11 cellular contexts compared by ENCODE assay signal in the genomic region with DNA sequence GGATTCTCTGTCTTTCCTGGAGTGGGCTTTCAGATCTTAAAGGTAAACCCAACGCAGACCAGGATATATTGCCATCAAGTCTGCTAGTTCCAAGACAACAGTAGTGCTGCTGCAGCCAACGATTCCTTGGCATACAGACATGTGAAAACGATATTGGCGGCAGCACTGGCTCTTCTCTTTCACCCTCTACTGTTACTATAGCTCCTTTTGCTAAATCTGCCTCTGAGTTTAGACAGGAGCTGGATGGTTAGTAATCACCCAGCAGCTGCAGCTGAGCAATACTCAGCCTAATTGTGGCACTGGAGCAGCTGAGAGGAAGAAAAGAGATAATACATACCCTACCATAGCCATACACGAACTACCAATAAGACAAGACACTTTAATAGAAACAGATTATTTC. TPM values are rescaled to one million over a fixed set of nuclear protein-coding genes. Genes with fewer than 3 reads are reported as not detected.
A peak's percentile ranks its signal among the peaks of the same experiment; 100 is the strongest.
DNase-seq lines count a peak whose midpoint lies in the region; ATAC-seq and TF ChIP-seq lines count a peak whose summit lies in the region.
"Had no signal": no experiment of that assay in that cellular context is flagged by ENCODE, and none has a peak within 500 bp of the region (broad histone marks: within the 10 kb centered on the region; RNA-seq: fewer than 3 reads in every experiment).

No MANE protein-coding gene starts in this region.

- H3K27ac Mint-ChIP-seq in activated naive CD4-positive, alpha-beta T cell treated with anti-CD3 and anti-CD28 coated beads, Interleukin-2, amount 50 U/mL, for 24 hours, result peak overlapping the region; percentile 63
- no peak overlapping the region for H3K27ac Mint-ChIP-seq in osteocyte (ENCODE audit: unreplicated experiment)
- H3K27ac Mint-ChIP-seq: activated naive CD4-positive, alpha-beta T cell treated with anti-CD3 and anti-CD28 coated beads, Interleukin-2, amount 50 U/mL, for 72 hours; naive B cell had no signal

- H3K9me3 Mint-ChIP-seq in activated naive CD4-positive, alpha-beta T cell treated with anti-CD3 and anti-CD28 coated beads, Interleukin-2, amount 50 U/mL, for 24 hours, result no peaks in the 10 kb centered on the region
- no peaks in the 10 kb centered on the region for H3K9me3 Mint-ChIP-seq in osteocyte (ENCODE audit: unreplicated experiment)
- H3K9me3 Mint-ChIP-seq: activated naive CD4-positive, alpha-beta T cell treated with anti-CD3 and anti-CD28 coated beads, Interleukin-2, amount 50 U/mL, for 72 hours had no signal

- no peak overlapping the region for H3K4me3 ChIP-seq in fibroblast of pulmonary artery (replicated peaks; ENCODE audit: low read depth, low read length)

- H3K36me3 Mint-ChIP-seq in activated naive CD4-positive, alpha-beta T cell treated with anti-CD3 and anti-CD28 coated beads, Interleukin-2, amount 50 U/mL, for 24 hours, result peaks cover 3% of the 10 kb centered on the region
- no peaks in the 10 kb centered on the region for H3K36me3 Mint-ChIP-seq in osteocyte (ENCODE audit: unreplicated experiment)

- no peak for ATAC-seq in GM18907 (IDR thresholded peaks at IDR 0.05; ENCODE audit: unreplicated experiment)
- ATAC-seq: activated naive CD4-positive, alpha-beta T cell treated with anti-CD3 and anti-CD28 coated beads, Interleukin-2, amount 50 U/mL, for 72 hours had no signal

- no peak for TF ChIP-seq CTCF in fibroblast of pulmonary artery (IDR thresholded peaks at IDR 0.05; ENCODE audit: low read length, missing control alignments)
- no peak for TF ChIP-seq CTCF in osteocyte (IDR thresholded peaks at IDR 0.05)
- TF ChIP-seq CTCF in GM10266 (IDR thresholded peaks at IDR 0.05; ENCODE audit: control insufficient read depth, insufficient read depth, low read depth, missing control alignments), result no peak

- no peaks in the 10 kb centered on the region for H3K27me3 Mint-ChIP-seq in activated naive CD4-positive, alpha-beta T cell treated with anti-CD3 and anti-CD28 coated beads, Interleukin-2, amount 50 U/mL, for 24 hours
- no peaks in the 10 kb centered on the region for H3K27me3 Mint-ChIP-seq in osteocyte (ENCODE audit: unreplicated experiment)

- peaks cover 74% of the 10 kb centered on the region for H3K4me1 Mint-ChIP-seq in activated naive CD4-positive, alpha-beta T cell treated with anti-CD3 and anti-CD28 coated beads, Interleukin-2, amount 50 U/mL, for 24 hours
- H3K4me1 Mint-ChIP-seq in osteocyte (ENCODE audit: unreplicated experiment), result peaks cover 37% of the 10 kb centered on the region

- no peak for DNase-seq in activated naive CD4-positive, alpha-beta T cell treated with Interleukin-2 at 50 U/mL for 16 hours
- DNase-seq in OCI-M1 (lab: John Stamatoyannopoulos, UW) (peak; percentile 81), fibroblast of pulmonary artery (ENCODE audit: low read depth) (peak; percentile 41), stromal cell of bone marrow (ENCODE audit: low read depth) (peak; percentile 36), osteocyte (ENCODE audit: extremely low spot score, unreplicated experiment) (no peak), GM10266 (ENCODE audit: extremely low spot score) (no peak)
- DNase-seq: DMS53, naive B cell had no signal

- peak overlapping the region; percentile 56 for H3K4me3 Mint-ChIP-seq in activated naive CD4-positive, alpha-beta T cell treated with anti-CD3 and anti-CD28 coated beads, Interleukin-2, amount 50 U/mL, for 24 hours
- no peak overlapping the region for H3K4me3 Mint-ChIP-seq in osteocyte (ENCODE audit: unreplicated experiment)
- H3K4me3 Mint-ChIP-seq: naive B cell had no signal

RNA-seq across cellular contexts. Expression of a gene that starts 4.0 kb away (rescaled TPM):
- 37.6 and 44.8 TPM in 2 replicates for total RNA-seq in osteocyte

Comparison
In these comparisons a context has a peak if more than half of its experiments do, and no peak if none do; other contexts are left out.
1. DNase-seq: peak in OCI-M1 (single experiment), fibroblast of pulmonary artery (single experiment) and stromal cell of bone marrow (single experiment); none in activated naive CD4-positive, alpha-beta T cell treated with Interleukin-2 at 50 U/mL for 16 hours (single experiment), osteocyte (single experiment) and GM10266 (single experiment).